Comparison of ENCODE assay signal across 9 cellular contexts in the genomic region with DNA sequence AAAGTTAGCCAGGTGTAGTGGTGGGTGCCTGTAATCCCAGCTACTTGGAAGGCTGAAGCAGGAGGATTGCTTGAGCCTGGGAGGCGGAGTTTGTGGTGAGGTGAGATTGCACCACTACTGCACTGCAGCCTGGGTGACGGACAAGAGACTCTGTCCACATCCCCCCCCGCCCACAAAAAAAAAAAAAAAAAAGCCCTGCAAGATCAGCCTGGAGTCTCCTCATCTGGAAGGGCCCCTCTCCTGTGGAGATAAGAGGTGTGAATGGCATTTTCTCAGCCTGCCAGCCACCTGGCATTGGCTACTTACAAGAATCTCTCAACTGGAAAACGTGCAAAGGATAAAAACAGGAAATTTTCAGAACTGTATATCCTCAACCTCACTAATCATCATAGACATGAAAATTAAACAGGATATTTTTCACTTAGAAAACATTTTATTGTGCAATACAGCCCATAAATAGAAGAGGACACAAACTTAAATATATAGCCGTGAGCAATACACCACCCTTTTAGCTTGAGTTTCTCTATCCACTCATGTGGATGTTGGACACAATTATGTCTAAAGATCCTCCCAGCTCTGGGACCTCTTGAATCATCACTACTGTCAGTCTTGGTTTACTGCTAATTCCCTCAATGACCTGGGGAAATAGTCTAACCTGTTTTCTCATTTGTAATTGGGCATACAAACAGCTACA. TPM values are rescaled to one million over a fixed set of nuclear protein-coding genes. Genes with fewer than 3 reads are reported as not detected.
A peak's percentile ranks its signal among the peaks of the same experiment; 100 is the strongest.
DNase-seq lines count a peak whose midpoint lies in the region; ATAC-seq and TF ChIP-seq lines count a peak whose summit lies in the region.
"Had no signal": no experiment of that assay in that cellular context is flagged by ENCODE, and none has a peak within 500 bp of the region (broad histone marks: within the 10 kb centered on the region; RNA-seq: fewer than 3 reads in every experiment).

No MANE protein-coding gene starts in this region.

- ATAC-seq in left colon (peak; percentile 44), HG03520 (IDR thresholded peaks at IDR 0.05; ENCODE audit: unreplicated experiment) (no peak)

- in situ Hi-C loops in ACHN (cut with HindIII; ENCODE audit: low pct_ligation_motif_present, low pct_unique_long_range_greater_than_20kb, low sequenced_read_pairs) (no loop called here), SK-MEL-5 (cut with HindIII; ENCODE audit: low pct_unique_long_range_greater_than_20kb, low sequenced_read_pairs) (no loop called here)

- POLR2A ChIA-PET in HEK293T (lab: Yijun Ruan, JAX) = interaction anchor here (1.0 kb wide), 1 partner anchor 11 kb away, joined by 4 read pairs; a partner anchor contains a TSS

- H3K4me3 Mint-ChIP-seq in activated naive CD4-positive, alpha-beta T cell treated with anti-CD3 and anti-CD28 coated beads for 36 hours = no peak overlapping the region

- peaks cover 2% of the 10 kb centered on the region for H3K27me3 Mint-ChIP-seq in activated naive CD4-positive, alpha-beta T cell treated with anti-CD3 and anti-CD28 coated beads for 36 hours (ENCODE audit: low read depth)

- no peaks in the 10 kb centered on the region for H3K36me3 Mint-ChIP-seq in activated naive CD4-positive, alpha-beta T cell treated with anti-CD3 and anti-CD28 coated beads for 36 hours (ENCODE audit: low read depth)

- no peak overlapping the region for H3K27ac Mint-ChIP-seq in activated naive CD4-positive, alpha-beta T cell treated with anti-CD3 and anti-CD28 coated beads for 36 hours

- intact Hi-C loops in left colon (cut with DNase I, micrococcal nuclease) = no loop called here
- intact Hi-C loops in activated naive CD4-positive, alpha-beta T cell treated with anti-CD3 and anti-CD28 coated beads for 36 hours (cut with micrococcal nuclease) = no loop called here

- H3K9me3 Mint-ChIP-seq in activated naive CD4-positive, alpha-beta T cell treated with anti-CD3 and anti-CD28 coated beads for 36 hours = no peaks in the 10 kb centered on the region

- H3K4me1 Mint-ChIP-seq in activated naive CD4-positive, alpha-beta T cell treated with anti-CD3 and anti-CD28 coated beads for 36 hours (ENCODE audit: low read depth) = no peaks in the 10 kb centered on the region

- CTCF ChIA-PET in activated naive CD4-positive, alpha-beta T cell treated with anti-CD3 and anti-CD28 coated beads for 36 hours (lab: Charles Lee) = no interaction called here
- CTCF ChIA-PET in HEK293T (lab: Yijun Ruan, JAX) = interaction anchor here (1.6 to 2.6 kb wide), 2 partner anchors 10 to 23 kb away, joined by 4 to 9 read pairs; a partner anchor contains a TSS

- peak; percentile 49 for DNase-seq in ACHN
- peak; percentile 90 for DNase-seq in HCEC 1CT
- DNase-seq in SK-MEL-5 (ENCODE audit: low read depth, low spot score) = peak; percentile 16
- DNase-seq in left colon = no peak
- no peak for DNase-seq in activated naive CD4-positive, alpha-beta T cell treated with anti-CD3 and anti-CD28 coated beads for 36 hours
- DNase-seq in NCI-H2107 treated with DMSO at 0.1 percent for 48 hours (lab: John Stamatoyannopoulos, UW; ENCODE audit: unreplicated experiment) = no peak
- DNase-seq in HEK293T (ENCODE audit: extremely low spot score) = no peak
- DNase-seq: testis had no signal

TF ChIP-seq in HEK293T, 16 proteins besides CTCF, POLR2A, EP300 and RAD21:
- TF ChIP-seq SP1 (IDR thresholded peaks at IDR 0.05) (no peak), SUZ12 (IDR thresholded peaks at IDR 0.05) (no peak), BHLHE40 (IDR thresholded peaks at IDR 0.05; ENCODE audit: borderline replicate concordance) (no peak), FOXK2 (IDR thresholded peaks at IDR 0.05) (no peak), ELF4 (IDR thresholded peaks at IDR 0.05) (no peak), TARDBP (IDR thresholded peaks at IDR 0.05) (no peak), ARNT (IDR thresholded peaks at IDR 0.05) (no peak), FOXA1 (IDR thresholded peaks at IDR 0.05) (no peak)
- TF ChIP-seq, protein P1, sequence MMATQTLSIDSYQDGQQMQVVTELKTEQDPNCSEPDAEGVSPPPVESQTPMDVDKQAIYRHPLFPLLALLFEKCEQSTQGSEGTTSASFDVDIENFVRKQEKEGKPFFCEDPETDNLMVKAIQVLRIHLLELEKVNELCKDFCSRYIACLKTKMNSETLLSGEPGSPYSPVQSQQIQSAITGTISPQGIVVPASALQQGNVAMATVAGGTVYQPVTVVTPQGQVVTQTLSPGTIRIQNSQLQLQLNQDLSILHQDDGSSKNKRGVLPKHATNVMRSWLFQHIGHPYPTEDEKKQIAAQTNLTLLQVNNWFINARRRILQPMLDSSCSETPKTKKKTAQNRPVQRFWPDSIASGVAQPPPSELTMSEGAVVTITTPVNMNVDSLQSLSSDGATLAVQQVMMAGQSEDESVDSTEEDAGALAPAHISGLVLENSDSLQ (IDR thresholded peaks at IDR 0.05) = no peak
TF ChIP-seq in HEK293T: peak in this region for 0.

RNA-seq across cellular contexts. Expression of a gene that starts 11.3 kb away (rescaled TPM):
- 2.1 and 3.7 TPM in 2 replicates for total RNA-seq in SK-MEL-5 (2014; rRNA removed; shearing (Covaris generic))
- polyA plus RNA-seq in SK-MEL-5 (2015; cell fraction: cytosol; rRNA removed) = 1.3 and 4.0 TPM in 2 replicates
- polyA plus RNA-seq in SK-MEL-5 (2015; cell fraction: nucleus; rRNA removed) = 17.9 and 18.9 TPM in 2 replicates
- total RNA-seq in left colon = 100 to 1,000 TPM; 142 to 145 TPM
- total RNA-seq in activated naive CD4-positive, alpha-beta T cell treated with anti-CD3 and anti-CD28 coated beads for 36 hours = 1 to 10 TPM in 1 of 2 experiments, under 1 TPM in 1; 0.72 to 1.1 TPM

RNA-seq across cellular contexts. Expression of a gene that starts 23.2 kb away (rescaled TPM):
- total RNA-seq in SK-MEL-5 (2014; rRNA removed; shearing (Covaris generic)) = 0.27 and 0.32 TPM in 2 replicates
- polyA plus RNA-seq in SK-MEL-5 (2015; cell fraction: cytosol; rRNA removed) = 0.24 and 0.57 TPM in 2 replicates
- polyA plus RNA-seq in SK-MEL-5 (2015; cell fraction: nucleus; rRNA removed) = not detected in 2 replicates
- total RNA-seq in left colon = 10 to 100 TPM in 1 of 2 donors, under 1 TPM in 1; 0.61 to 26.8 TPM
- not detected for total RNA-seq in activated naive CD4-positive, alpha-beta T cell treated with anti-CD3 and anti-CD28 coated beads for 36 hours

Comparison
In these comparisons a context has a peak if more than half of its experiments do, and no peak if none do; other contexts are left out.
1. DNase-seq: peak in ACHN (single experiment), HCEC 1CT (single experiment) and SK-MEL-5 (single experiment); none in left colon (0 of 2), activated naive CD4-positive, alpha-beta T cell treated with anti-CD3 and anti-CD28 coated beads for 36 hours (single experiment), NCI-H2107 treated with DMSO at 0.1 percent for 48 hours (single experiment) and HEK293T (single experiment).
2. RNA of a gene that starts 11.3 kb away (total RNA-seq): 142 to 145 TPM in left colon; 2.1 to 3.7 TPM in SK-MEL-5 and 0.72 to 1.1 TPM in activated naive CD4-positive, alpha-beta T cell treated with anti-CD3 and anti-CD28 coated beads for 36 hours; every median in the first group is over 10 times any median in the second.